9 cellular contexts compared by ENCODE assay signal in genomic region chr21:17848228-17848627, GRCh38. TPM values are rescaled to one million over a fixed set of nuclear protein-coding genes. Genes with fewer than 3 reads are reported as not detected.
A peak's percentile ranks its signal among the peaks of the same experiment; 100 is the strongest.
DNase-seq lines count a peak whose midpoint lies in the region; ATAC-seq and TF ChIP-seq lines count a peak whose summit lies in the region.
"Had no signal": no experiment of that assay in that cellular context is flagged by ENCODE, and none has a peak within 500 bp of the region (broad histone marks: within the 10 kb centered on the region; RNA-seq: fewer than 3 reads in every experiment).

No MANE protein-coding gene starts in this region.

- peaks cover 7% of the 10 kb centered on the region for H3K4me1 Mint-ChIP-seq in MCF 10A (ENCODE audit: insufficient read depth, unreplicated experiment)
- H3K4me1 Mint-ChIP-seq: activated naive CD4-positive, alpha-beta T cell treated with anti-CD3 and anti-CD28 coated beads, Interleukin-2, amount 50 U/mL, for 24 hours had no signal

- H3K27ac Mint-ChIP-seq in MCF 10A (ENCODE audit: low read depth, unreplicated experiment) = peak overlapping the region; percentile 80
- H3K27ac Mint-ChIP-seq: activated naive CD4-positive, alpha-beta T cell treated with anti-CD3 and anti-CD28 coated beads, Interleukin-2, amount 50 U/mL, for 24 hours had no signal

- CTCF ChIA-PET in MCF 10A (lab: Yijun Ruan, JAX) = interaction anchor here (1.0 to 1.6 kb wide), 3 partner anchors 17 to 77 kb away, joined by 3 to 7 read pairs (median 4); no protein-coding TSS in a partner anchor

- in situ Hi-C loops in Caki2 (cut with HindIII; ENCODE audit: low pct_unique_long_range_greater_than_20kb, low sequenced_read_pairs) = no loop called here

- H3K27me3 ChIP-seq in sigmoid colon (no peaks in the 10 kb centered on the region), ovary (no peaks in the 10 kb centered on the region)

- H3K9me3 ChIP-seq in sigmoid colon (peaks cover 0 to 4% (median 0%) of the 10 kb centered on the region in 4 donors), ovary (no peaks in the 10 kb centered on the region)

- TF ChIP-seq POLR2A in sigmoid colon (IDR thresholded peaks at IDR 0.05) (no peak), ovary (IDR thresholded peaks at IDR 0.05) (no peak)

- peak overlapping the region; percentile 17 for H3K4me3 Mint-ChIP-seq in MCF 10A (ENCODE audit: unreplicated experiment)
- H3K4me3 Mint-ChIP-seq: activated naive CD4-positive, alpha-beta T cell treated with anti-CD3 and anti-CD28 coated beads, Interleukin-2, amount 50 U/mL, for 24 hours had no signal

- BruUV-seq in MCF 10A (replicated peaks; lab: Mats Ljungman, UMichigan) = no TSS peak

- H3K36me3 Mint-ChIP-seq in MCF 10A (ENCODE audit: insufficient read depth, unreplicated experiment) = no peaks in the 10 kb centered on the region
- H3K36me3 Mint-ChIP-seq: activated naive CD4-positive, alpha-beta T cell treated with anti-CD3 and anti-CD28 coated beads, Interleukin-2, amount 50 U/mL, for 24 hours had no signal

- peaks cover 0 to 17% (median 5%) of the 10 kb centered on the region in 4 donors for H3K4me1 ChIP-seq in sigmoid colon
- H3K4me1 ChIP-seq in ovary (ENCODE audit: insufficient read depth) = no peaks in the 10 kb centered on the region

- no peaks in the 10 kb centered on the region for H3K27me3 Mint-ChIP-seq in MCF 10A (ENCODE audit: insufficient read depth, unreplicated experiment)
- H3K27me3 Mint-ChIP-seq: activated naive CD4-positive, alpha-beta T cell treated with anti-CD3 and anti-CD28 coated beads, Interleukin-2, amount 50 U/mL, for 24 hours had no signal

- peak; percentile 97 for ATAC-seq in HG03439 (IDR thresholded peaks at IDR 0.05; ENCODE audit: unreplicated experiment)

- 56 to 70% methylated on average over 3 of the region's 3 CpGs for WGBS in sigmoid colon, 2 donors
- 4 to 15% (median 12%) methylated on average over 3 of the region's 3 CpGs for WGBS in ovary, 3 donors

- intact Hi-C loops in MCF 10A (cut with micrococcal nuclease) (loop anchor here (1.0 kb wide), 1 partner anchor 29 kb away; the partner anchor contains the start of gene C21orf91), sigmoid colon (cut with DNase I) (loop anchor here (10.0 kb wide), 2 partner anchors 57 to 63 kb away; no protein-coding TSS in a partner anchor), ovary (cut with DNase I) (no loop called here)

- H3K36me3 ChIP-seq in sigmoid colon (no peaks in the 10 kb centered on the region), ovary (no peaks in the 10 kb centered on the region)

- TF ChIP-seq EP300 in sigmoid colon (IDR thresholded peaks at IDR 0.05) = no peak
- no peak for TF ChIP-seq EP300 in ovary (IDR thresholded peaks at IDR 0.05)

- no peaks in the 10 kb centered on the region for H3K9me3 Mint-ChIP-seq in MCF 10A (ENCODE audit: unreplicated experiment)
- H3K9me3 Mint-ChIP-seq: activated naive CD4-positive, alpha-beta T cell treated with anti-CD3 and anti-CD28 coated beads, Interleukin-2, amount 50 U/mL, for 24 hours had no signal

- TF ChIP-seq CTCF in GM20000 (IDR thresholded peaks at IDR 0.05; ENCODE audit: extremely low read depth, missing control alignments) = no peak
- no peak for TF ChIP-seq CTCF in MCF 10A (IDR thresholded peaks at IDR 0.05; ENCODE audit: unreplicated experiment)
- no peak for TF ChIP-seq CTCF in sigmoid colon (IDR thresholded peaks at IDR 0.05)
- no peak for TF ChIP-seq CTCF in ovary (IDR thresholded peaks at IDR 0.05)

- peak; percentile 72 for DNase-seq in Caki2 (ENCODE audit: low read depth)
- DNase-seq in GM20000 (ENCODE audit: low spot score) = peak; percentile 62
- DNase-seq in MCF 10A (ENCODE audit: unreplicated experiment) = peak; percentile 87
- DNase-seq in sigmoid colon = peak; percentile 64
- no peak for DNase-seq in ovary
- DNase-seq in NCI-H2196 (lab: John Stamatoyannopoulos, UW; ENCODE audit: unreplicated experiment) = no peak
- no peak for DNase-seq in NCI-H82 treated with DMSO at 0.1 percent for 48 hours (lab: John Stamatoyannopoulos, UW; ENCODE audit: unreplicated experiment)

- H3K4me3 ChIP-seq in sigmoid colon = no peak overlapping the region
- no peak overlapping the region for H3K4me3 ChIP-seq in ovary

- H3K27ac ChIP-seq in sigmoid colon = peak overlapping the region in 2 of 4 donors; percentile 25 to 69
- no peak overlapping the region for H3K27ac ChIP-seq in ovary

- POLR2A ChIA-PET in MCF 10A (lab: Yijun Ruan, JAX) = interaction anchor here (0.6 to 4.8 kb wide), 15 partner anchors 9 to 237 kb away, joined by 3 to 55 read pairs (median 5); partner anchors contain the start of gene C21orf91

RNA-seq across cellular contexts. Expression of gene C21orf91, which starts 29.1 kb away (rescaled TPM):
- total RNA-seq in Caki2 (2014; rRNA removed; shearing (Covaris generic); ENCODE audit: low replicate concordance) = 0.03 and 0.34 TPM in 2 replicates
- 21.0 and 22.1 TPM in 2 replicates for total RNA-seq in MCF 10A (2022)
- 10 to 100 TPM in 2 of 4 donors, 1 to 10 TPM in 2; 6.4 to 12.8 (median 8.4) TPM for total RNA-seq in sigmoid colon
- 1 to 10 TPM; 2.4 to 3.8 (median 2.8) TPM for polyA plus RNA-seq in sigmoid colon
- 10 to 100 TPM in 5 of 7 donors, 1 to 10 TPM in 2; 7.4 to 19.2 (median 15.7) TPM for total RNA-seq in ovary
- polyA plus RNA-seq in ovary = 1 to 10 TPM; 5.3 to 8.4 TPM

Comparison
In these comparisons a context has a peak if more than half of its experiments do, and no peak if none do; other contexts are left out.
1. DNase-seq: peak in Caki2 (single experiment), GM20000 (single experiment), MCF 10A (single experiment) and sigmoid colon (single experiment); none in ovary (0 of 5), NCI-H2196 (single experiment) and NCI-H82 treated with DMSO at 0.1 percent for 48 hours (single experiment).
2. intact Hi-C loops: an anchor here in MCF 10A (1.0 kb wide) and sigmoid colon (10.0 kb wide); none called in ovary.